ENCODE assay signal across 18 cellular contexts in the genomic region with DNA sequence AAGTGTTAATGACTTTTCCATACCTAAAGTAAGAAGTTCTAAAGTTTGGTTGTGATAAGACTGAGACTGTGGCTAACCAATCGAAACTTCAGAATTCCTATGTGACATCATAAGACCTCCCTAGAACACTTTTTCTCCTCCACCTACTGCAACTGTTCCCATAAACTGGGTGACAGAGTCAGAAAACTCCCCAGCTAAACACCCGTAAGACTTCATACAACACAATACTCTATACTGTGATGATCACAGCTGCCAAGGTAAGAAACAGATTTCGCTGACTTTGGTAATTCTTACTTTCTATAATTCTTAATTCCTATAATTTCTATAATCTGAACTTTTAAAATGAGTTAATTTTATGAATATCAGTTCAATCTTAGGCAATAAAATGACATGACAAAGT. TPM values are rescaled to one million over a fixed set of nuclear protein-coding genes. Genes with fewer than 3 reads are reported as not detected.
A peak's percentile ranks its signal among the peaks of the same experiment; 100 is the strongest.
DNase-seq lines count a peak whose midpoint lies in the region; ATAC-seq, FAIRE-seq and TF ChIP-seq lines count a peak whose summit lies in the region.
"Had no signal": no experiment of that assay in that cellular context is flagged by ENCODE, and none has a peak within 500 bp of the region (broad histone marks: within the 10 kb centered on the region; RNA-seq: fewer than 3 reads in every experiment).

A gene (plus strand): TSS at position 161 of the 400 bp plus-strand sequence. CDS start 10,626 bp downstream, outside the sequence.

- peaks cover 29% of the 10 kb centered on the region for H3K4me1 Mint-ChIP-seq in T-helper 17 cell
- peaks cover 25% of the 10 kb centered on the region for H3K4me1 Mint-ChIP-seq in activated CD8-positive, alpha-beta memory T cell treated with anti-CD3 and anti-CD28 coated beads, Interleukin-2, amount 10 ng/mL, durations not matched to agents 7 days and 5 days

- TF ChIP-seq CTCF in tibial nerve (IDR thresholded peaks at IDR 0.05): no peak

- H3K4me3 Mint-ChIP-seq in T-helper 17 cell: no peak within 1 kb of the TSS
- H3K4me3 Mint-ChIP-seq in activated CD8-positive, alpha-beta memory T cell treated with anti-CD3 and anti-CD28 coated beads, Interleukin-2, amount 10 ng/mL, durations not matched to agents 7 days and 5 days: no peak within 1 kb of the TSS
- H3K4me3 Mint-ChIP-seq: central memory CD8-positive, alpha-beta T cell; H9 had no signal

- H3K27me3 Mint-ChIP-seq in T-helper 17 cell: no peaks in the 10 kb centered on the region
- no peaks in the 10 kb centered on the region for H3K27me3 Mint-ChIP-seq in activated CD8-positive, alpha-beta memory T cell treated with anti-CD3 and anti-CD28 coated beads, Interleukin-2, amount 10 ng/mL, durations not matched to agents 7 days and 5 days
- H3K27me3 Mint-ChIP-seq: central memory CD8-positive, alpha-beta T cell had no signal

- TF ChIP-seq EP300 in tibial nerve (IDR thresholded peaks at IDR 0.05): no peak

- H3K27ac ChIP-seq in muscle layer of duodenum (ENCODE audit: low read length) (peak within 1 kb of the TSS; percentile 72), tibial nerve (peak within 1 kb of the TSS in 2 of 4 donors; percentile 6 to 7)

- DNase-seq in T-helper 17 cell: no peak
- DNase-seq in frontal cortex (ENCODE audit: low spot score in 2 of 2): no peak
- DNase-seq in tibial nerve (ENCODE audit: low spot score in 2 of 2): no peak
- no peak for DNase-seq in COR-L47 (lab: John Stamatoyannopoulos, UW)
- DNase-seq in activated CD8-positive, alpha-beta memory T cell treated with anti-CD3 and anti-CD28 coated beads, Interleukin-2, amount 10 ng/mL, durations not matched to agents 7 days and 5 days: no peak
- DNase-seq: activated CD8-positive, alpha-beta memory T cell treated with anti-CD3 and anti-CD28 coated beads, Interleukin-2, amount 50 U/mL, for 4 hours; C1 segment of cervical spinal cord; H9; islet precursor cell; MV-4-11 had no signal

- no peaks in the 10 kb centered on the region for H3K27me3 ChIP-seq in muscle layer of duodenum (ENCODE audit: low read depth, low read length)
- H3K27me3 ChIP-seq in tibial nerve: no peaks in the 10 kb centered on the region

- 89 to 92% methylated on average over 3 of the region's 3 CpGs for WGBS in tibial nerve, 2 donors

- H3K27ac Mint-ChIP-seq in T-helper 17 cell: peak within 1 kb of the TSS; percentile 4
- H3K27ac Mint-ChIP-seq in activated CD8-positive, alpha-beta memory T cell treated with anti-CD3 and anti-CD28 coated beads, Interleukin-2, amount 10 ng/mL, durations not matched to agents 7 days and 5 days: no peak within 1 kb of the TSS
- H3K27ac Mint-ChIP-seq: activated naive CD4-positive, alpha-beta T cell treated with anti-CD3 and anti-CD28 coated beads, Interleukin-2, amount 50 U/mL, for 72 hours had no signal

- CTCF ChIA-PET in activated CD8-positive, alpha-beta memory T cell treated with anti-CD3 and anti-CD28 coated beads, Interleukin-2, amount 10 ng/mL, durations not matched to agents 7 days and 5 days (lab: Charles Lee): no interaction called here

- no peaks in the 10 kb centered on the region for H3K36me3 Mint-ChIP-seq in T-helper 17 cell (ENCODE audit: low read depth)
- H3K36me3 Mint-ChIP-seq in activated CD8-positive, alpha-beta memory T cell treated with anti-CD3 and anti-CD28 coated beads, Interleukin-2, amount 10 ng/mL, durations not matched to agents 7 days and 5 days: peaks cover 7% of the 10 kb centered on the region

- TF ChIP-seq POLR2A in tibial nerve (IDR thresholded peaks at IDR 0.05): no peak

- H3K4me1 ChIP-seq in muscle layer of duodenum (ENCODE audit: control insufficient read depth in 1 of 2, insufficient read depth in 2 of 2, low read length in 2 of 2): peaks cover 5 to 14% of the 10 kb centered on the region in 2 donors
- H3K4me1 ChIP-seq in tibial nerve: peaks cover 0 to 73% (median 8%) of the 10 kb centered on the region in 4 donors

- H3K4me3 ChIP-seq in muscle layer of duodenum (ENCODE audit: low read depth in 1 of 2, low read length in 2 of 2): peak within 1 kb of the TSS; percentile 60 to 67
- H3K4me3 ChIP-seq in tibial nerve: peak within 1 kb of the TSS in 1 of 4 donors; percentile 28

- H3K9me3 ChIP-seq in T-helper 17 cell (ENCODE audit: control insufficient read depth, low read length, poor library complexity, severe bottlenecking) (no peaks in the 10 kb centered on the region), muscle layer of duodenum (ENCODE audit: control insufficient read depth in 1 of 2, low read length in 2 of 2) (no peaks in the 10 kb centered on the region), tibial nerve (no peaks in the 10 kb centered on the region)

- peak; percentile 37 for FAIRE-seq in frontal cortex (lab: Jason Lieb, UNC)

- ATAC-seq in T-helper 17 cell: no peak
- no peak for ATAC-seq in SK-N-SH treated with all-trans-retinoic acid at 6 μM for 48 hours
- no peak for ATAC-seq in activated CD8-positive, alpha-beta memory T cell treated with anti-CD3 and anti-CD28 coated beads, Interleukin-2, amount 10 ng/mL, durations not matched to agents 7 days and 5 days
- ATAC-seq: activated CD4-positive, CD25-positive, alpha-beta regulatory T cell treated with anti-CD3 and anti-CD28 coated beads, Interleukin-2, amount 50 U/mL, for 24 hours had no signal

- no peaks in the 10 kb centered on the region for H3K36me3 ChIP-seq in muscle layer of duodenum (ENCODE audit: control insufficient read depth in 1 of 2, insufficient read depth in 2 of 2, low read length in 2 of 2)
- H3K36me3 ChIP-seq in tibial nerve: no peaks in the 10 kb centered on the region

- H3K9me3 Mint-ChIP-seq in activated CD8-positive, alpha-beta memory T cell treated with anti-CD3 and anti-CD28 coated beads, Interleukin-2, amount 10 ng/mL, durations not matched to agents 7 days and 5 days (ENCODE audit: low read depth): no peaks in the 10 kb centered on the region
- H3K9me3 Mint-ChIP-seq: activated naive CD4-positive, alpha-beta T cell treated with anti-CD3 and anti-CD28 coated beads, Interleukin-2, amount 50 U/mL, for 72 hours; central memory CD8-positive, alpha-beta T cell; H9 had no signal

TF ChIP-seq in SK-N-SH treated with all-trans-retinoic acid at 6 μM for 48 hours, 23 proteins besides CTCF, POLR2A, EP300 and RAD21 (continues in another document):
- TF ChIP-seq GLIS3 (CRISPR knock-in tag; IDR thresholded peaks at IDR 0.05) (no peak), ARNTL (CRISPR knock-in tag; IDR thresholded peaks at IDR 0.05; ENCODE audit: borderline replicate concordance, low read depth) (no peak), ZFP30 (CRISPR knock-in tag; IDR thresholded peaks at IDR 0.05) (no peak), ZFP3 (CRISPR knock-in tag; IDR thresholded peaks at IDR 0.05) (no peak), ZNF70 (CRISPR knock-in tag; IDR thresholded peaks at IDR 0.05) (no peak), BACH2 (CRISPR knock-in tag; IDR thresholded peaks at IDR 0.05; ENCODE audit: borderline replicate concordance) (no peak), CSDC2 (CRISPR knock-in tag; IDR thresholded peaks at IDR 0.05) (no peak), SNAI2 (CRISPR knock-in tag; IDR thresholded peaks at IDR 0.05) (no peak), ZNF8 (CRISPR knock-in tag; IDR thresholded peaks at IDR 0.05) (no peak), TCF4 (CRISPR knock-in tag; IDR thresholded peaks at IDR 0.05; ENCODE audit: borderline replicate concordance) (no peak), OSR1 (CRISPR knock-in tag; IDR thresholded peaks at IDR 0.05) (no peak), TOX (CRISPR knock-in tag; IDR thresholded peaks at IDR 0.05; ENCODE audit: borderline replicate concordance) (no peak), ISL1 (CRISPR knock-in tag; IDR thresholded peaks at IDR 0.05) (no peak), ZNF565 (CRISPR knock-in tag; conservative IDR thresholded peaks at IDR 0.05; ENCODE audit: low read depth) (no peak), ZC3H10 (CRISPR knock-in tag; IDR thresholded peaks at IDR 0.05) (no peak), ESRRG (CRISPR knock-in tag; IDR thresholded peaks at IDR 0.05) (no peak)
- TF ChIP-seq, protein P1, sequence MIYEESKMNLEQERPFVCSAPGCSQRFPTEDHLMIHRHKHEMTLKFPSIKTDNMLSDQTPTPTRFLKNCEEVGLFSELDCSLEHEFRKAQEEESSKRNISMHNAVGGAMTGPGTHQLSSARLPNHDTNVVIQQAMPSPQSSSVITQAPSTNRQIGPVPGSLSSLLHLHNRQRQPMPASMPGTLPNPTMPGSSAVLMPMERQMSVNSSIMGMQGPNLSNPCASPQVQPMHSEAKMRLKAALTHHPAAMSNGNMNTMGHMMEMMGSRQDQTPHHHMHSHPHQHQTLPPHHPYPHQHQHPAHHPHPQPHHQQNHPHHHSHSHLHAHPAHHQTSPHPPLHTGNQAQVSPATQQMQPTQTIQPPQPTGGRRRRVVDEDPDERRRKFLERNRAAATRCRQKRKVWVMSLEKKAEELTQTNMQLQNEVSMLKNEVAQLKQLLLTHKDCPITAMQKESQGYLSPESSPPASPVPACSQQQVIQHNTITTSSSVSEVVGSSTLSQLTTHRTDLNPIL (CRISPR knock-in tag; IDR thresholded peaks at IDR 0.05; ENCODE audit: low read depth): no peak
- TF ChIP-seq, protein P2, sequence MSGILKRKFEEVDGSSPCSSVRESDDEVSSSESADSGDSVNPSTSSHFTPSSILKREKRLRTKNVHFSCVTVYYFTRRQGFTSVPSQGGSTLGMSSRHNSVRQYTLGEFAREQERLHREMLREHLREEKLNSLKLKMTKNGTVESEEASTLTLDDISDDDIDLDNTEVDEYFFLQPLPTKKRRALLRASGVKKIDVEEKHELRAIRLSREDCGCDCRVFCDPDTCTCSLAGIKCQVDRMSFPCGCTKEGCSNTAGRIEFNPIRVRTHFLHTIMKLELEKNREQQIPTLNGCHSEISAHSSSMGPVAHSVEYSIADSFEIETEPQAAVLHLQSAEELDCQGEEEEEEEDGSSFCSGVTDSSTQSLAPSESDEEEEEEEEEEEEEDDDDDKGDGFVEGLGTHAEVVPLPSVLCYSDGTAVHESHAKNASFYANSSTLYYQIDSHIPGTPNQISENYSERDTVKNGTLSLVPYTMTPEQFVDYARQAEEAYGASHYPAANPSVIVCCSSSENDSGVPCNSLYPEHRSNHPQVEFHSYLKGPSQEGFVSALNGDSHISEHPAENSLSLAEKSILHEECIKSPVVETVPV (CRISPR knock-in tag; IDR thresholded peaks at IDR 0.05): no peak

RNA-seq across cellular contexts. Expression of the gene that starts here (rescaled TPM):
- total RNA-seq in T-helper 17 cell (not detected), frontal cortex (0.82 TPM), tibial nerve (10 to 100 TPM; 11.0 to 13.6 (median 12.2) TPM)
- not detected for total RNA-seq in activated CD8-positive, alpha-beta memory T cell treated with anti-CD3 and anti-CD28 coated beads, Interleukin-2, amount 10 ng/mL, durations not matched to agents 7 days and 5 days
- total RNA-seq: activated naive CD4-positive, alpha-beta T cell treated with anti-CD3 and anti-CD28 coated beads, Interleukin-2, amount 50 U/mL, for 72 hours; Daoy; H9; renal cortical epithelial cell; T-helper 1 cell treated with Interleukin-12 subunit alpha and Interleukin-12 subunit beta and Interleukin-4 antibody, amounts not matched to agents 30 ng/mL and 1 ng/mL, for 36 hours had no signal
